9 cellular contexts compared by ENCODE assay signal in the genomic region with DNA sequence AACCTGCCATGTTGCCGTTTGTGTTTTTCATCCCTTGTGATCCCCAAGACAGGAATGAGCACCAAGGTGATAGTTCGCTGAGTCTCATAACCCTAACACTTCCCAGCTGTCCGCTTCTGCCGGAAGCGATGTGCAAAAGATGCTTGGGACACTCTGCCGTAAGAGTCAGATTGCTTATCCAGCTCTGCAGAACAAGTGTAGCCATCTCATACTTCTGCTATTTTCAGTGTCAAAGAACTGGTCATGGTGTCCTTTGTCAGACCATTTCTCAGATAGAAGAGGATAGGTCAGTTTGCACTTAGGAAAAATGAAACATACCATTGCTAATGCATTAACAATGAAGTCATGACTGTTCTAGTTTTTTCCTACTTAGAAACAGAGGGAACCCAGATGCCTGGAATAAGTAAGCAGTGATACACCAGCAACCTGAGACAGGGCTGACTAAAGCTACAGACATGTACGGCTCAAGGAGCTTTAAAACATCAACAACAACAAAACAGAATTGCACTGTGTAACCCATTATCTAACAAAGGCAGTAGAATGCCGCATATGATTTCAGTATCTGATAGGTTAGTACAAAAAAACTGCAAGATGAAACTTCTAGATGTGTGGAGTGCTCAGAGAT. TPM values are rescaled to one million over a fixed set of nuclear protein-coding genes. Genes with fewer than 3 reads are reported as not detected.
A peak's percentile ranks its signal among the peaks of the same experiment; 100 is the strongest.
DNase-seq lines count a peak whose midpoint lies in the region; ATAC-seq and TF ChIP-seq lines count a peak whose summit lies in the region.
"Had no signal": no experiment of that assay in that cellular context is flagged by ENCODE, and none has a peak within 500 bp of the region (broad histone marks: within the 10 kb centered on the region; RNA-seq: fewer than 3 reads in every experiment).

No MANE protein-coding gene starts in this region.

- TF ChIP-seq CTCF in RWPE2 (IDR thresholded peaks at IDR 0.05; ENCODE audit: poor library complexity, severe bottlenecking): no peak
- no peak for TF ChIP-seq CTCF in parathyroid adenoma (IDR thresholded peaks at IDR 0.05)

- H3K4me1 Mint-ChIP-seq in activated T-cell treated with anti-CD3 and anti-CD28 coated beads, Interleukin-2, amount 50 U/mL, for 4 hours (ENCODE audit: low read depth): no peaks in the 10 kb centered on the region
- peaks cover 2% of the 10 kb centered on the region for H3K4me1 Mint-ChIP-seq in T-helper 17 cell

- no peak overlapping the region for H3K27ac Mint-ChIP-seq in T-helper 17 cell
- H3K27ac Mint-ChIP-seq: stimulated activated memory B cell treated with anti-CD40 and anti-IgM and Interleukin-4, amounts not matched to agents 10 μg/mL and 1 μg/mL and 100 μg/mL, for 72 hours had no signal

- in situ Hi-C loops in Caki2 (cut with HindIII; ENCODE audit: low pct_unique_long_range_greater_than_20kb, low sequenced_read_pairs): no loop called here

- peak overlapping the region; percentile 7 for H2AFZ ChIP-seq in parathyroid adenoma

- no peak overlapping the region for H3K9ac ChIP-seq in parathyroid adenoma

- peak; percentile 94 for ATAC-seq in RWPE2 (ENCODE audit: low read depth)
- ATAC-seq in HG03565 (IDR thresholded peaks at IDR 0.05; ENCODE audit: unreplicated experiment): no peak
- ATAC-seq in activated T-cell treated with anti-CD3 and anti-CD28 coated beads, Interleukin-2, amount 50 U/mL, for 4 hours: no peak
- ATAC-seq in T-helper 17 cell: no peak
- ATAC-seq: stimulated activated memory B cell treated with anti-CD40 and anti-IgM and Interleukin-4, amounts not matched to agents 10 μg/mL and 1 μg/mL and 100 μg/mL, for 72 hours had no signal

- no peak overlapping the region for H3K4me3 Mint-ChIP-seq in activated T-cell treated with anti-CD3 and anti-CD28 coated beads, Interleukin-2, amount 50 U/mL, for 4 hours
- H3K4me3 Mint-ChIP-seq in T-helper 17 cell: no peak overlapping the region
- H3K4me3 Mint-ChIP-seq: stimulated activated memory B cell treated with anti-CD40 and anti-IgM and Interleukin-4, amounts not matched to agents 10 μg/mL and 1 μg/mL and 100 μg/mL, for 72 hours had no signal

- H3K36me3 ChIP-seq in RWPE2 (ENCODE audit: low read depth): no peaks in the 10 kb centered on the region
- H3K36me3 ChIP-seq in parathyroid adenoma (ENCODE audit: control insufficient read depth, insufficient read depth, low read length): no peaks in the 10 kb centered on the region

- H3K27me3 ChIP-seq in RWPE2 (ENCODE audit: insufficient read depth, poor library complexity, severe bottlenecking) (no peaks in the 10 kb centered on the region), parathyroid adenoma (ENCODE audit: control insufficient read depth, insufficient read depth, low read length) (no peaks in the 10 kb centered on the region)

- H3K9me3 ChIP-seq in RWPE2 (ENCODE audit: severe bottlenecking) (no peaks in the 10 kb centered on the region), parathyroid adenoma (ENCODE audit: control insufficient read depth, low read length) (no peaks in the 10 kb centered on the region), T-helper 17 cell (ENCODE audit: control insufficient read depth, low read length, poor library complexity, severe bottlenecking) (no peaks in the 10 kb centered on the region)

- DNase-seq in Caki2 (ENCODE audit: low read depth) (peak; percentile 90), RWPE2 (ENCODE audit: low spot score) (no peak), fibroblast of peridontal ligament (ENCODE audit: extremely low read depth) (peak; percentile 85), HT-29 (ENCODE audit: low spot score) (no peak), T-helper 17 cell (no peak)
- DNase-seq in activated T-cell treated with anti-CD3 and anti-CD28 coated beads, Interleukin-2, amount 50 U/mL, for 4 hours: no peak

- H3K79me2 ChIP-seq in parathyroid adenoma: no peaks in the 10 kb centered on the region

- peaks cover 60% of the 10 kb centered on the region for H3K4me1 ChIP-seq in RWPE2 (ENCODE audit: insufficient read depth, poor library complexity, severe bottlenecking)
- no peaks in the 10 kb centered on the region for H3K4me1 ChIP-seq in parathyroid adenoma

- no peaks in the 10 kb centered on the region for H3K9me3 Mint-ChIP-seq in activated T-cell treated with anti-CD3 and anti-CD28 coated beads, Interleukin-2, amount 50 U/mL, for 4 hours

- peak overlapping the region; percentile 95 for H3K27ac ChIP-seq in RWPE2 (ENCODE audit: poor library complexity, severe bottlenecking)
- H3K27ac ChIP-seq in parathyroid adenoma: no peak overlapping the region

- peaks cover 16% of the 10 kb centered on the region for H3K27me3 Mint-ChIP-seq in activated T-cell treated with anti-CD3 and anti-CD28 coated beads, Interleukin-2, amount 50 U/mL, for 4 hours (ENCODE audit: low read depth)
- H3K27me3 Mint-ChIP-seq in T-helper 17 cell: peaks cover 36% of the 10 kb centered on the region

- H3K36me3 Mint-ChIP-seq in activated T-cell treated with anti-CD3 and anti-CD28 coated beads, Interleukin-2, amount 50 U/mL, for 4 hours (ENCODE audit: insufficient read depth): no peaks in the 10 kb centered on the region
- peaks cover 2% of the 10 kb centered on the region for H3K36me3 Mint-ChIP-seq in T-helper 17 cell (ENCODE audit: low read depth)
- H3K36me3 Mint-ChIP-seq: stimulated activated memory B cell treated with anti-CD40 and anti-IgM and Interleukin-4, amounts not matched to agents 10 μg/mL and 1 μg/mL and 100 μg/mL, for 72 hours had no signal

- H3K4me3 ChIP-seq in RWPE2 (ENCODE audit: severe bottlenecking) (no peak overlapping the region), parathyroid adenoma (ENCODE audit: low read depth, low read length) (no peak overlapping the region)

- no peak overlapping the region for H3K4me2 ChIP-seq in parathyroid adenoma (ENCODE audit: low read length)

RNA-seq across cellular contexts. Expression of a gene that starts 15.0 kb away (rescaled TPM):
- total RNA-seq in Caki2 (2014; rRNA removed; shearing (Covaris generic); ENCODE audit: low replicate concordance): 0.98 and 1.6 TPM in 2 replicates
- not detected in 2 replicates for total RNA-seq in HT-29 (2014; rRNA removed; shearing (Covaris generic))
- not detected for total RNA-seq in activated T-cell treated with anti-CD3 and anti-CD28 coated beads, Interleukin-2, amount 50 U/mL, for 4 hours
- not detected for total RNA-seq in T-helper 17 cell

Comparison
In these comparisons a context has a peak if more than half of its experiments do, and no peak if none do; other contexts are left out.
1. DNase-seq: peak in Caki2 (single experiment) and fibroblast of peridontal ligament (single experiment); none in RWPE2 (single experiment), HT-29 (single experiment), activated T-cell treated with anti-CD3 and anti-CD28 coated beads, Interleukin-2, amount 50 U/mL, for 4 hours (single experiment) and T-helper 17 cell (0 of 3).